Comparison of ENCODE assay signal across 26 cellular contexts in genomic region chr5:179153921-179154345, GRCh38.
DNase-seq lines count a peak whose midpoint lies in the region; ATAC-seq, FAIRE-seq and TF ChIP-seq lines count a peak whose summit lies in the region.
"Had no signal": no experiment of that assay in that cellular context is flagged by ENCODE, and none has a peak within 500 bp of the region (broad histone marks: within the 10 kb centered on the region; RNA-seq: fewer than 3 reads in every experiment).

No MANE protein-coding gene starts in this region.

- H3K9ac ChIP-seq in BLaER1 (no peak overlapping the region), kidney (ENCODE audit: low read length in 2 of 2) (no peak overlapping the region)
- H3K9ac ChIP-seq: KMS-11 had no signal

- H3K27me3 ChIP-seq in right atrium auricular region: no peaks in the 10 kb centered on the region
- H3K27me3 ChIP-seq in BLaER1: no peaks in the 10 kb centered on the region
- H3K27me3 ChIP-seq in osteoblast (ENCODE audit: insufficient read depth, low read length): no peaks in the 10 kb centered on the region
- H3K27me3 ChIP-seq: BE2C had no signal

- FAIRE-seq in kidney (lab: Jason Lieb, UNC): no peak
- FAIRE-seq: D721Med, GM19239, H1 had no signal

- peak overlapping the region; percentile 68; the same call in 1 of the 2 replicates for H3K4me2 ChIP-seq in BLaER1
- H3K4me2 ChIP-seq in osteoblast (ENCODE audit: insufficient read depth, low read length): no peak overlapping the region
- H3K4me2 ChIP-seq: KMS-11 had no signal

- no peak for TF ChIP-seq CTCF in right atrium auricular region (IDR thresholded peaks at IDR 0.05)
- no peak for TF ChIP-seq CTCF in kidney (IDR thresholded peaks at IDR 0.05; ENCODE audit: borderline replicate concordance, extremely low read depth, insufficient read depth)
- no peak for TF ChIP-seq CTCF in osteoblast (IDR thresholded peaks at IDR 0.05; ENCODE audit: extremely low read depth, low read depth, low read length)

- no peaks in the 10 kb centered on the region for H3K9me3 Mint-ChIP-seq in activated CD4-positive, alpha-beta T cell treated with anti-CD3 and anti-CD28 coated beads, Interleukin-2, amount 10 ng/mL, durations not matched to agents 7 days and 5 days
- H3K9me3 Mint-ChIP-seq: CD4-positive, CD25-positive, alpha-beta regulatory T cell; IgD-negative memory B cell had no signal

- H3K9me3 ChIP-seq in right atrium auricular region (no peaks in the 10 kb centered on the region), BLaER1 (peaks cover 8% of the 10 kb centered on the region), kidney (ENCODE audit: control insufficient read depth in 1 of 2, low read length in 2 of 2) (no peaks in the 10 kb centered on the region), osteoblast (ENCODE audit: low read depth, low read length) (no peaks in the 10 kb centered on the region)

- H3K36me3 ChIP-seq in right atrium auricular region (no peaks in the 10 kb centered on the region), BLaER1 (no peaks in the 10 kb centered on the region), kidney (ENCODE audit: control insufficient read depth in 1 of 2, insufficient read depth in 2 of 2, low read length in 2 of 2) (no peaks in the 10 kb centered on the region), osteoblast (ENCODE audit: insufficient read depth, low read length) (peaks cover 74% of the 10 kb centered on the region)
- H3K36me3 ChIP-seq: BE2C had no signal

- no peak overlapping the region for H3K4me3 Mint-ChIP-seq in activated CD4-positive, alpha-beta T cell treated with anti-CD3 and anti-CD28 coated beads, Interleukin-2, amount 10 ng/mL, durations not matched to agents 7 days and 5 days
- H3K4me3 Mint-ChIP-seq: CD4-positive, CD25-positive, alpha-beta regulatory T cell; IgD-negative memory B cell had no signal

- H3K27me3 Mint-ChIP-seq in activated CD4-positive, alpha-beta T cell treated with anti-CD3 and anti-CD28 coated beads, Interleukin-2, amount 10 ng/mL, durations not matched to agents 7 days and 5 days: no peaks in the 10 kb centered on the region
- H3K27me3 Mint-ChIP-seq: CD4-positive, CD25-positive, alpha-beta regulatory T cell; IgD-negative memory B cell had no signal

- H3K27ac ChIP-seq in right atrium auricular region: no peak overlapping the region
- H3K27ac ChIP-seq in BLaER1: peak overlapping the region; percentile 71; the same call in 1 of the 2 replicates
- no peak overlapping the region for H3K27ac ChIP-seq in kidney (ENCODE audit: low read depth in 2 of 2, low read length in 2 of 2)
- H3K27ac ChIP-seq in osteoblast (ENCODE audit: low read depth, low read length): no peak overlapping the region
- H3K27ac ChIP-seq: HL-60, KMS-11 had no signal

- H3K4me1 ChIP-seq in right atrium auricular region: no peaks in the 10 kb centered on the region
- peaks cover 27% of the 10 kb centered on the region for H3K4me1 ChIP-seq in BLaER1
- no peaks in the 10 kb centered on the region for H3K4me1 ChIP-seq in kidney (ENCODE audit: control insufficient read depth in 1 of 2, insufficient read depth in 1 of 2, low read depth in 1 of 2, low read length in 2 of 2)
- no peaks in the 10 kb centered on the region for H3K4me1 ChIP-seq in osteoblast (ENCODE audit: insufficient read depth, low read length)
- H3K4me1 ChIP-seq: BE2C had no signal

- H3K79me2 ChIP-seq in osteoblast (ENCODE audit: insufficient read depth, low read length): peaks cover under 1% of the 10 kb centered on the region

- H3K4me3 ChIP-seq in right atrium auricular region: no peak overlapping the region
- H3K4me3 ChIP-seq in BLaER1: no peak overlapping the region
- no peak overlapping the region for H3K4me3 ChIP-seq in kidney (ENCODE audit: low read length in 2 of 2)
- H3K4me3 ChIP-seq in osteoblast (ENCODE audit: insufficient read depth, low read length): no peak overlapping the region

- intact Hi-C loops in Right ventricle myocardium superior (cut with DNase I): no loop called here
- intact Hi-C loops in kidney (cut with DNase I): no loop called here

- no peak for ATAC-seq in Right ventricle myocardium superior (ENCODE audit: poor library complexity)
- ATAC-seq: PC-3 had no signal

- H2AFZ ChIP-seq in osteoblast (ENCODE audit: low read length): no peak overlapping the region

- H3K4me1 Mint-ChIP-seq in activated CD4-positive, alpha-beta T cell treated with anti-CD3 and anti-CD28 coated beads, Interleukin-2, amount 10 ng/mL, durations not matched to agents 7 days and 5 days: no peaks in the 10 kb centered on the region
- H3K4me1 Mint-ChIP-seq: IgD-negative memory B cell had no signal

- CTCF ChIA-PET in activated CD4-positive, alpha-beta T cell treated with anti-CD3 and anti-CD28 coated beads, Interleukin-2, amount 10 ng/mL, durations not matched to agents 7 days and 5 days (lab: Charles Lee): no interaction called here

- H4K20me1 ChIP-seq in BLaER1 (no peaks in the 10 kb centered on the region), osteoblast (ENCODE audit: insufficient read depth, low read length) (peaks cover 1% of the 10 kb centered on the region)

- no peaks in the 10 kb centered on the region for H3K36me3 Mint-ChIP-seq in activated CD4-positive, alpha-beta T cell treated with anti-CD3 and anti-CD28 coated beads, Interleukin-2, amount 10 ng/mL, durations not matched to agents 7 days and 5 days (ENCODE audit: low read depth)
- H3K36me3 Mint-ChIP-seq: CD4-positive, CD25-positive, alpha-beta regulatory T cell; IgD-negative memory B cell had no signal

- peak; percentile 24 for DNase-seq in Right ventricle myocardium superior
- no peak for DNase-seq in right atrium auricular region (ENCODE audit: low spot score)
- peak; percentile 63 for DNase-seq in kidney
- DNase-seq in osteoblast (ENCODE audit: insufficient read length, low spot score, missing footprints): peak; percentile 19
- DNase-seq in activated CD4-positive, alpha-beta T cell treated with anti-CD3 and anti-CD28 coated beads, Interleukin-2, amount 10 ng/mL, durations not matched to agents 7 days and 5 days: no peak
- DNase-seq in T-helper 9 cell: no peak
- DNase-seq in T-helper 2 cell: no peak
- DNase-seq: 8988T; ACHN; BE2C; CD4-positive, CD25-positive, alpha-beta regulatory T cell; MM.1S; NCI-H1694; NCI-H2029 treated with DMSO at 0.1 percent for 48 hours; NCI-H446 treated with DMSO at 0.1 percent for 48 hours; NCI-H526; NCI-H82; NK-92 treated with Interleukin-12 subunit alpha and Interleukin-12 subunit beta, amount 100 ng/mL, for 24 hours; PC-3 had no signal

- H3K27ac Mint-ChIP-seq in activated CD4-positive, alpha-beta T cell treated with anti-CD3 and anti-CD28 coated beads, Interleukin-2, amount 10 ng/mL, durations not matched to agents 7 days and 5 days: no peak overlapping the region
- H3K27ac Mint-ChIP-seq: CD4-positive, CD25-positive, alpha-beta regulatory T cell had no signal

- POLR2A ChIA-PET in activated CD4-positive, alpha-beta T cell treated with anti-CD3 and anti-CD28 coated beads, Interleukin-2, amount 10 ng/mL, durations not matched to agents 7 days and 5 days (lab: Charles Lee): no interaction called here

Comparison
In these comparisons a context has a peak if more than half of its experiments do, and no peak if none do; other contexts are left out.
1. DNase-seq: peak in Right ventricle myocardium superior (single experiment), kidney (single experiment) and osteoblast (single experiment); none in right atrium auricular region (single experiment), activated CD4-positive, alpha-beta T cell treated with anti-CD3 and anti-CD28 coated beads, Interleukin-2, amount 10 ng/mL, durations not matched to agents 7 days and 5 days (single experiment), T-helper 9 cell (single experiment) and T-helper 2 cell (0 of 5).